ENCODE assay signal across 9 cellular contexts in the genomic region with DNA sequence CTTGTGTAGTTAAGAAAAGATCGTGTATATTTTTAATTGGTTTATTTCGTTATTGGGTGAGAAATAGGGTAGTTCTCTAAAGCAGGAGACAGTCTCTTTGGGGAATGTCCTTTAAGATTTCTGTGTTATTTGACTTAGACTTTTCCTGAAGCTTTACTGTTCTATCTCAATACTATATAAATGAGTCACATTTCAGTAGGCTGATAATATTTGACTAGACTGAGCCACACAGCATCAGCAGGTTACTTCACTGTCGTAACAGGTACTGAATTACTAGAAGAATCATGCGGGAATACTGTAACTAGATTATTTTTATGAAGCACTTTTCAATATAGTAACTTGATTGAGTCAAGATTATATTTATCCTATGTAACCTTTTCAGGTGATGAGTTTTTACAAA. TPM values are rescaled to one million over a fixed set of nuclear protein-coding genes. Genes with fewer than 3 reads are reported as not detected.
DNase-seq lines count a peak whose midpoint lies in the region; ATAC-seq, FAIRE-seq and TF ChIP-seq lines count a peak whose summit lies in the region.
"Had no signal": no experiment of that assay in that cellular context is flagged by ENCODE, and none has a peak within 500 bp of the region (broad histone marks: within the 10 kb centered on the region; RNA-seq: fewer than 3 reads in every experiment).

No MANE protein-coding gene starts in this region.

- H3K27me3 ChIP-seq in right atrium auricular region (no peaks in the 10 kb centered on the region), left lung (no peaks in the 10 kb centered on the region)
- H3K27me3 ChIP-seq: SJSA1 had no signal

- TF ChIP-seq CTCF in right atrium auricular region (IDR thresholded peaks at IDR 0.05) (no peak), left lung (IDR thresholded peaks at IDR 0.05) (no peak)

- H3K36me3 ChIP-seq in right atrium auricular region: no peaks in the 10 kb centered on the region
- H3K36me3 ChIP-seq in left lung: no peaks in the 10 kb centered on the region

- H3K27ac Mint-ChIP-seq in activated T-helper 2 cell treated with anti-CD3 and anti-CD28 coated beads, Interferon-gamma antibody, Interleukin-2, Interleukin-4, amounts not matched to agents 10 μg/mL and 5 μg/mL and 100 μg/mL, durations not matched to agents 14 hours and 24 hours and 36 hours: peak overlapping the region; percentile 64

- ATAC-seq in left cardiac atrium: no peak
- ATAC-seq in left lung: peak; percentile 9
- ATAC-seq in GM18909 (IDR thresholded peaks at IDR 0.05; ENCODE audit: poor library complexity, unreplicated experiment): no peak
- ATAC-seq in GM18502 (IDR thresholded peaks at IDR 0.05; ENCODE audit: poor library complexity, unreplicated experiment): no peak

- DNase-seq in right atrium auricular region (ENCODE audit: low spot score): no peak
- no peak for DNase-seq in left cardiac atrium
- no peak for DNase-seq in activated T-helper 2 cell treated with anti-CD3 and anti-CD28 coated beads, Interferon-gamma antibody, Interleukin-2, Interleukin-4, amounts not matched to agents 10 μg/mL and 5 μg/mL and 100 μg/mL, durations not matched to agents 14 hours and 24 hours and 36 hours (ENCODE audit: low spot score)
- no peak for DNase-seq in left lung
- DNase-seq in midbrain (lab: John Stamatoyannopoulos, UW): no peak
- DNase-seq in urothelium cell line (ENCODE audit: low spot score): no peak

- H3K4me1 Mint-ChIP-seq in activated T-helper 2 cell treated with anti-CD3 and anti-CD28 coated beads, Interferon-gamma antibody, Interleukin-2, Interleukin-4, amounts not matched to agents 10 μg/mL and 5 μg/mL and 100 μg/mL, durations not matched to agents 14 hours and 24 hours and 36 hours (ENCODE audit: low read depth): peaks cover 61% of the 10 kb centered on the region

- peak overlapping the region; percentile 69 to 79 for H3K4me3 ChIP-seq in right atrium auricular region
- H3K4me3 ChIP-seq in left lung: peak overlapping the region; percentile 95

- H3K4me1 ChIP-seq in right atrium auricular region: peaks cover 0 to 44% of the 10 kb centered on the region in 2 donors
- H3K4me1 ChIP-seq in left lung: peaks cover 0 to 41% of the 10 kb centered on the region in 2 donors

- FAIRE-seq in urothelium cell line (lab: Jason Lieb, UNC): no peak

- H3K9me3 Mint-ChIP-seq in activated T-helper 2 cell treated with anti-CD3 and anti-CD28 coated beads, Interferon-gamma antibody, Interleukin-2, Interleukin-4, amounts not matched to agents 10 μg/mL and 5 μg/mL and 100 μg/mL, durations not matched to agents 14 hours and 24 hours and 36 hours: no peaks in the 10 kb centered on the region

- peak overlapping the region; percentile 90 for H3K4me3 Mint-ChIP-seq in activated T-helper 2 cell treated with anti-CD3 and anti-CD28 coated beads, Interferon-gamma antibody, Interleukin-2, Interleukin-4, amounts not matched to agents 10 μg/mL and 5 μg/mL and 100 μg/mL, durations not matched to agents 14 hours and 24 hours and 36 hours (ENCODE audit: low read depth)

- intact Hi-C loops in left cardiac atrium (cut with DNase I) (loop anchor here in 1 of 2 donors (5.0 kb wide), 1 partner anchor 117 kb away; no protein-coding TSS in a partner anchor), left lung (cut with DNase I) (no loop called here)
- intact Hi-C loops in activated T-helper 2 cell treated with anti-CD3 and anti-CD28 coated beads, Interferon-gamma antibody, Interleukin-2, Interleukin-4, amounts not matched to agents 10 μg/mL and 5 μg/mL and 100 μg/mL, durations not matched to agents 14 hours and 24 hours and 36 hours (cut with micrococcal nuclease): loop anchor here (2.0 to 5.0 kb wide), 4 partner anchors 18 to 257 kb away; a partner anchor contains a TSS

- H3K36me3 Mint-ChIP-seq in activated T-helper 2 cell treated with anti-CD3 and anti-CD28 coated beads, Interferon-gamma antibody, Interleukin-2, Interleukin-4, amounts not matched to agents 10 μg/mL and 5 μg/mL and 100 μg/mL, durations not matched to agents 14 hours and 24 hours and 36 hours (ENCODE audit: low read depth): peaks cover 18% of the 10 kb centered on the region

- H3K9me3 ChIP-seq in right atrium auricular region (no peaks in the 10 kb centered on the region), left lung (no peaks in the 10 kb centered on the region)
- H3K9me3 ChIP-seq: SJSA1 had no signal

- H3K27me3 Mint-ChIP-seq in activated T-helper 2 cell treated with anti-CD3 and anti-CD28 coated beads, Interferon-gamma antibody, Interleukin-2, Interleukin-4, amounts not matched to agents 10 μg/mL and 5 μg/mL and 100 μg/mL, durations not matched to agents 14 hours and 24 hours and 36 hours (ENCODE audit: low read depth): no peaks in the 10 kb centered on the region

- H3K27ac ChIP-seq in right atrium auricular region (no peak overlapping the region), left lung (peak overlapping the region in 1 of 2 donors; percentile 97)
- H3K27ac ChIP-seq: SJSA1 had no signal

RNA-seq across cellular contexts. Expression of a gene that starts 1.4 kb away (rescaled TPM):
- 10 to 100 TPM; 23.7 to 30.4 TPM for total RNA-seq in right atrium auricular region
- total RNA-seq in left cardiac atrium: 10 to 100 TPM; 24.4 to 27.8 TPM
- 25.9 and 26.0 TPM in 2 replicates for total RNA-seq in activated T-helper 2 cell treated with anti-CD3 and anti-CD28 coated beads, Interferon-gamma antibody, Interleukin-2, Interleukin-4, amounts not matched to agents 10 μg/mL and 5 μg/mL and 100 μg/mL, durations not matched to agents 14 hours and 24 hours and 36 hours
- total RNA-seq in left lung: 10 to 100 TPM; 26.6 to 27.2 TPM
